ENCODE assay signal across 8 cellular contexts in genomic region chr4:78059524-78059889, GRCh38. TPM values are rescaled to one million over a fixed set of nuclear protein-coding genes. Genes with fewer than 3 reads are reported as not detected.
DNase-seq lines count a peak whose midpoint lies in the region; ATAC-seq and TF ChIP-seq lines count a peak whose summit lies in the region.

No MANE protein-coding gene starts in this region.

- POLR2A ChIA-PET in GM10248 (lab: Yijun Ruan, JAX): no interaction called here

- TF ChIP-seq CTCF in GM10248 (IDR thresholded peaks at IDR 0.05; ENCODE audit: control extremely low read depth, extremely low read depth, low read depth, missing control alignments): peak; percentile 15
- TF ChIP-seq CTCF in epithelial cell of proximal tubule (conservative IDR thresholded peaks at IDR 0.05; ENCODE audit: low read depth, low read length): peak; percentile 83
- TF ChIP-seq CTCF in mesothelial cell of epicardium (IDR thresholded peaks at IDR 0.05; ENCODE audit: unreplicated experiment): peak; percentile 65

- H3K4me1 Mint-ChIP-seq in T-helper 2 cell treated with Interferon-gamma antibody and Interleukin-4, amounts not matched to agents 5 μg/mL and 100 μg/mL, for 36 hours (ENCODE audit: low read depth): peaks cover 26% of the 10 kb centered on the region
- peaks cover 22% of the 10 kb centered on the region for H3K4me1 Mint-ChIP-seq in mesothelial cell of epicardium

- H3K27ac Mint-ChIP-seq in T-helper 2 cell treated with Interferon-gamma antibody and Interleukin-4, amounts not matched to agents 5 μg/mL and 100 μg/mL, for 36 hours: no peak overlapping the region
- H3K27ac Mint-ChIP-seq in mesothelial cell of epicardium: peak overlapping the region; percentile 68

- H3K9me3 Mint-ChIP-seq in T-helper 2 cell treated with Interferon-gamma antibody and Interleukin-4, amounts not matched to agents 5 μg/mL and 100 μg/mL, for 36 hours: no peaks in the 10 kb centered on the region
- H3K9me3 Mint-ChIP-seq in mesothelial cell of epicardium: no peaks in the 10 kb centered on the region

- CTCF ChIA-PET in GM10248 (lab: Yijun Ruan, JAX): interaction anchor here (1.2 to 1.4 kb wide), 2 partner anchors 10 to 16 kb away, joined by 3 to 5 read pairs; no protein-coding TSS in a partner anchor

- no peaks in the 10 kb centered on the region for H3K36me3 Mint-ChIP-seq in T-helper 2 cell treated with Interferon-gamma antibody and Interleukin-4, amounts not matched to agents 5 μg/mL and 100 μg/mL, for 36 hours (ENCODE audit: low read depth)
- H3K36me3 Mint-ChIP-seq in mesothelial cell of epicardium: no peaks in the 10 kb centered on the region

- peak; percentile 53 for DNase-seq in 8988T
- DNase-seq in GM10248 (ENCODE audit: extremely low spot score): peak; percentile 31
- DNase-seq in NCI-H1694 treated with DMSO at 0.1 percent for 48 hours (lab: John Stamatoyannopoulos, UW): peak; percentile 83
- DNase-seq in T-helper 2 cell treated with Interferon-gamma antibody and Interleukin-4, amounts not matched to agents 5 μg/mL and 100 μg/mL, for 36 hours (ENCODE audit: low spot score): no peak
- DNase-seq in epithelial cell of proximal tubule (ENCODE audit: low read depth): no peak
- peak in 1 of 2 experiments; percentile 52 for DNase-seq in mesothelial cell of epicardium (ENCODE audit: low spot score in 2 of 2, unreplicated experiment in 2 of 2)
- DNase-seq in ureter (ENCODE audit: low spot score): peak; percentile 59

- H3K27me3 Mint-ChIP-seq in T-helper 2 cell treated with Interferon-gamma antibody and Interleukin-4, amounts not matched to agents 5 μg/mL and 100 μg/mL, for 36 hours (ENCODE audit: low read depth): peaks cover 72% of the 10 kb centered on the region
- peaks cover 1% of the 10 kb centered on the region for H3K27me3 Mint-ChIP-seq in mesothelial cell of epicardium (ENCODE audit: low read depth)

- H3K4me3 Mint-ChIP-seq in T-helper 2 cell treated with Interferon-gamma antibody and Interleukin-4, amounts not matched to agents 5 μg/mL and 100 μg/mL, for 36 hours: peak overlapping the region; percentile 49
- H3K4me3 Mint-ChIP-seq in mesothelial cell of epicardium: peak overlapping the region; percentile 95

- no peak for ATAC-seq in GM21367 (IDR thresholded peaks at IDR 0.05; ENCODE audit: unreplicated experiment)

- peak overlapping the region; percentile 75 for H3K4me3 ChIP-seq in epithelial cell of proximal tubule (ENCODE audit: low read depth, low read length)

RNA-seq across cellular contexts. Expression of gene FRAS1, which starts 2.4 kb away (rescaled TPM):
- 7.0 and 9.1 TPM in 2 replicates for total RNA-seq in epithelial cell of proximal tubule
- 45.3 to 52.8 TPM (median 51.9 TPM) in 3 replicates for total RNA-seq in mesothelial cell of epicardium
- 12.4 TPM for total RNA-seq in ureter

Comparison
In these comparisons a context has a peak if more than half of its experiments do, and no peak if none do; other contexts are left out.
1. DNase-seq: peak in 8988T (single experiment), GM10248 (single experiment), NCI-H1694 treated with DMSO at 0.1 percent for 48 hours (single experiment) and ureter (single experiment); none in T-helper 2 cell treated with Interferon-gamma antibody and Interleukin-4, amounts not matched to agents 5 μg/mL and 100 μg/mL, for 36 hours (single experiment) and epithelial cell of proximal tubule (single experiment).
2. CTCF ChIP-seq: peak in every context shown above with its lines; median percentile 83 in epithelial cell of proximal tubule; 65 in mesothelial cell of epicardium; 15 in GM10248.